24 cellular contexts compared by ENCODE assay signal in the genomic region with DNA sequence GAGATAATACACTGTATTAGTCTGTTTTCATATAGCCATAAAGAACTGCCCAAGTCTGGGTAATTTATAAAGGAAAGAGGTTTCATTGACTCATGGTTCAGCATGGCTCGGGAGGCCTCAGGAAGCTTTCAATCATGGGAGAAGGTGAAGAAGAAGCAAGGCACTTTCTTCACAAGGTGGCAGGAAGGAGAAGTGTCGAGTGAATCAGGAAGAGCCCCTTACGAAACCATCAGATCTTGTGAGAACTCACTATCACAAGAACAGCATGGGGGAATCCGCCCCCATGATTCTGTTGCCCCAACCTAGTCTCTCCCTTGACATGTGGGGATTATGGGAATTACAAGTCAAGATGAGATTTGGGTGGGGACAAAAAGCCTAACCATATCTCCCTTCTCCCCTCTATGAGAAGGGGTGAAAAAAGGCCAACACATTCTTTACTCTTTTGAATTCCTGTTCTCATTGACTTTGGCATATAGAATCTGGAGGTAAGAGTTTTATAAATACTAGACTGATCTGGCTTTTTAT.
"Had no signal": no experiment of that assay in that cellular context is flagged by ENCODE, and none has a peak within 500 bp of the region (broad histone marks: within the 10 kb centered on the region; RNA-seq: fewer than 3 reads in every experiment).

No MANE protein-coding gene starts in this region.

- H3K9me3 Mint-ChIP-seq: activated T-cell treated with anti-CD3 and anti-CD28 coated beads, Interleukin-2, amount 50 U/mL, for 24 hours; activated T-helper 17 cell treated with anti-CD3 and anti-CD28 coated beads, Interleukin-2, amount 50 U/mL, for 72 hours; stimulated activated effector memory CD8-positive, alpha-beta T cell treated with anti-CD3 and anti-CD28 coated beads, Interleukin-12 subunit alpha, Interleukin-12 subunit beta, amount 100 ng/mL, for 72 hours; T-helper 2 cell treated with Interferon-gamma antibody and Interleukin-4, amounts not matched to agents 5 μg/mL and 100 μg/mL, for 36 hours; WTC11 had no signal

- H3K36me3 Mint-ChIP-seq: stimulated activated effector memory CD8-positive, alpha-beta T cell treated with anti-CD3 and anti-CD28 coated beads, Interleukin-12 subunit alpha, Interleukin-12 subunit beta, amount 100 ng/mL, for 72 hours; WTC11 had no signal

- DNase-seq: activated CD4-positive, alpha-beta T cell treated with anti-CD3 and anti-CD28 coated beads, Interleukin-2, amount 50 U/mL, for 4 hours; activated CD8-positive, alpha-beta memory T cell treated with anti-CD3 and anti-CD28 coated beads for 24 hours; activated CD8-positive, alpha-beta memory T cell treated with anti-CD3 and anti-CD28 coated beads, Interleukin-2, amount 50 U/mL, for 4 hours; activated T-cell treated with anti-CD3 and anti-CD28 coated beads, Interleukin-2, amount 50 U/mL, for 24 hours; colonic mucosa; heart left ventricle; islet precursor cell; left cardiac atrium; occipital lobe; right lobe of liver; stimulated activated CD4-positive, alpha-beta T cell treated with anti-CD3 and anti-CD28 coated beads, Interleukin-2, amount 100 ng/mL, for 24 hours; stomach had no signal

- H3K27me3 ChIP-seq: breast epithelium, colonic mucosa, heart left ventricle, right lobe of liver, stomach, suprapubic skin, tibial nerve had no signal

- H3K4me1 Mint-ChIP-seq: stimulated activated effector memory CD8-positive, alpha-beta T cell treated with anti-CD3 and anti-CD28 coated beads, Interleukin-12 subunit alpha, Interleukin-12 subunit beta, amount 100 ng/mL, for 72 hours had no signal

- H3K27ac ChIP-seq: breast epithelium, colonic mucosa, epithelial cell of prostate, heart left ventricle, right lobe of liver, suprapubic skin, tibial nerve had no signal

- H3K27ac Mint-ChIP-seq: activated naive CD4-positive, alpha-beta T cell treated with anti-CD3 and anti-CD28 coated beads, Interleukin-2, amount 50 U/mL, for 72 hours; activated T-cell treated with anti-CD3 and anti-CD28 coated beads, Interleukin-2, amount 50 U/mL, for 24 hours; activated T-helper 17 cell treated with anti-CD3 and anti-CD28 coated beads, Interleukin-2, amount 50 U/mL, for 72 hours; stimulated activated effector memory CD8-positive, alpha-beta T cell treated with anti-CD3 and anti-CD28 coated beads, Interleukin-12 subunit alpha, Interleukin-12 subunit beta, amount 100 ng/mL, for 72 hours; T-helper 2 cell treated with Interferon-gamma antibody and Interleukin-4, amounts not matched to agents 5 μg/mL and 100 μg/mL, for 36 hours had no signal

- H3K4me1 ChIP-seq: breast epithelium, colonic mucosa, heart left ventricle, right lobe of liver, stomach, suprapubic skin, tibial nerve had no signal

- FAIRE-seq: TTC549, urothelium cell line had no signal

- ATAC-seq: activated naive CD4-positive, alpha-beta T cell treated with anti-CD3 and anti-CD28 coated beads, Interleukin-2, amount 50 U/mL, for 72 hours; activated T-helper 17 cell treated with anti-CD3 and anti-CD28 coated beads, Interleukin-2, amount 50 U/mL, for 72 hours; heart left ventricle; left cardiac atrium; right lobe of liver; stimulated activated effector memory CD8-positive, alpha-beta T cell treated with anti-CD3 and anti-CD28 coated beads, Interleukin-12 subunit alpha, Interleukin-12 subunit beta, amount 100 ng/mL, for 72 hours; WTC11 had no signal

- H3K36me3 ChIP-seq: breast epithelium, colonic mucosa, heart left ventricle, right lobe of liver, stomach, suprapubic skin, tibial nerve had no signal

- H3K4me3 Mint-ChIP-seq: activated T-cell treated with anti-CD3 and anti-CD28 coated beads, Interleukin-2, amount 50 U/mL, for 24 hours; activated T-helper 17 cell treated with anti-CD3 and anti-CD28 coated beads, Interleukin-2, amount 50 U/mL, for 72 hours; stimulated activated effector memory CD8-positive, alpha-beta T cell treated with anti-CD3 and anti-CD28 coated beads, Interleukin-12 subunit alpha, Interleukin-12 subunit beta, amount 100 ng/mL, for 72 hours; T-helper 2 cell treated with Interferon-gamma antibody and Interleukin-4, amounts not matched to agents 5 μg/mL and 100 μg/mL, for 36 hours; WTC11 had no signal

- H3K9me3 ChIP-seq: breast epithelium, colonic mucosa, heart left ventricle, right lobe of liver, stomach, suprapubic skin, tibial nerve had no signal

- H3K4me3 ChIP-seq: breast epithelium, colonic mucosa, heart left ventricle, right lobe of liver, skin epidermis, stomach, suprapubic skin, tibial nerve had no signal

- H3K27me3 Mint-ChIP-seq: activated T-cell treated with anti-CD3 and anti-CD28 coated beads, Interleukin-2, amount 50 U/mL, for 24 hours; activated T-helper 17 cell treated with anti-CD3 and anti-CD28 coated beads, Interleukin-2, amount 50 U/mL, for 72 hours had no signal
